In the genomic region with DNA sequence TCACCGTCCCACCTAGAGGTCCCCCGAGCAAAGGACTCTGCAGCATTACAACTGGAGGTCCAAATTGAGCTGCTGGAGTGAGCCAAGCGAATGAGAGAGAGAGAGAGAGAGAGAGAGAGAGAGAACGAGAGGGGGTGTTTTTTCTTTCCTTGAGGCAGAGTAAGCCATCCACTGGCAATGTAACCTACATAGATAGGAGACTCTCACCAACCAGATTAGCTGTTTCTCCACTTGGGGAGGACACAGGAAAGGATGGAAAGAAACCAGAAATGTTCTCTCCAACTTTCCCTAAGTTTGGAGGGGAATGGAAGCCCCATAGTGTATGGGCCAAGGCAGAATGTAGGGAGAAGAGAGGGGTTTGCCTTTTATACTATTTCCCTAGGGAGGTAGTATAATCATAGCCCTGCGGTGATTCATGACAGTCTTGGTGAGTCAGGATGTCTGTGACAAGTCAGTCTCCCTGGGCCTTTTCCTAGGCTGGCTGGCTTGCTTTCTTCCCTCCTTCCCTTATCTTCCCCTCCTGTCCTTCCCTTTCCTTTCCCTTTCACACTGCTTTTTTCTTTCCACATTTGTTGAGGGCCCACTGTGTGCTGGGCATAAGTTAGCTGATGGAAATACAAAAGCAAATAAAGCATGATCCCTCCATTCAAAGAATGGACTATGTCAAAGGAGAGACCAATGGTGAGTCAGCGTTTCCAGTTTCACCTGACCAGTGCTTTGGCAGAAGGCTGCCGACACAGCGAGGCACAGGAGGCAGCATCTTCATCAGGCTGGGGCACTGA, we compare ENCODE assay signal across 9 cellular contexts. TPM values are rescaled to one million over a fixed set of nuclear protein-coding genes. Genes with fewer than 3 reads are reported as not detected.
A peak's percentile ranks its signal among the peaks of the same experiment; 100 is the strongest.
DNase-seq lines count a peak whose midpoint lies in the region; ATAC-seq and TF ChIP-seq lines count a peak whose summit lies in the region.
"Had no signal": no experiment of that assay in that cellular context is flagged by ENCODE, and none has a peak within 500 bp of the region (broad histone marks: within the 10 kb centered on the region; RNA-seq: fewer than 3 reads in every experiment).

No MANE protein-coding gene starts in this region.

- peak overlapping the region in 3 of 5 donors; percentile 15 to 58 (median 58) for H3K27ac ChIP-seq in adrenal gland
- H3K27ac ChIP-seq in stomach, result no peak overlapping the region

- DNase-seq in ACHN (peak; percentile 80), HFF-Myc (ENCODE audit: extremely low read depth, low read depth) (peak; percentile 50), adrenal gland (peak in 6 of 7 donors; percentile 35 to 77 (median 58)), islet precursor cell (peak; percentile 77), sciatic nerve (ENCODE audit: low spot score) (no peak), DMS153 treated with DMSO at 0.1 percent for 48 hours (lab: John Stamatoyannopoulos, UW; ENCODE audit: unreplicated experiment) (no peak), stomach (no peak)
- no peak for DNase-seq in activated CD8-positive, alpha-beta memory T cell treated with anti-CD3 and anti-CD28 coated beads, Interleukin-2, amount 50 U/mL, for 48 hours
- DNase-seq: activated gamma-delta T cell had no signal

- H3K4me1 ChIP-seq in adrenal gland (replicated peaks in 1 of 2), result no peaks in the 10 kb centered on the region
- no peaks in the 10 kb centered on the region for H3K4me1 ChIP-seq in stomach

- TF ChIP-seq CTCF in HFF-Myc (IDR thresholded peaks at IDR 0.05; ENCODE audit: low read depth, low read length, missing control alignments), result no peak
- no peak for TF ChIP-seq CTCF in adrenal gland (IDR thresholded peaks at IDR 0.05)
- no peak for TF ChIP-seq CTCF in stomach (IDR thresholded peaks at IDR 0.05)

- ATAC-seq in sciatic nerve, result no peak

- no peaks in the 10 kb centered on the region for H3K36me3 ChIP-seq in adrenal gland (replicated peaks in 1 of 2)
- no peaks in the 10 kb centered on the region for H3K36me3 ChIP-seq in stomach

- TF ChIP-seq POLR2A in adrenal gland (IDR thresholded peaks at IDR 0.05), result no peak
- TF ChIP-seq POLR2A in stomach (IDR thresholded peaks at IDR 0.05), result no peak

- H3K4me3 ChIP-seq in HFF-Myc (replicated peaks; ENCODE audit: low read depth, low read length) (no peak overlapping the region), adrenal gland (no peak overlapping the region), stomach (no peak overlapping the region)

- H3K9me3 ChIP-seq in adrenal gland (replicated peaks in 1 of 3) (no peaks in the 10 kb centered on the region), stomach (no peaks in the 10 kb centered on the region)

- in situ Hi-C loops in ACHN (cut with HindIII; ENCODE audit: low pct_ligation_motif_present, low pct_unique_long_range_greater_than_20kb, low sequenced_read_pairs), result no loop called here

- TF ChIP-seq EP300 in stomach (IDR thresholded peaks at IDR 0.05), result no peak

- intact Hi-C loops in adrenal gland (cut with DNase I), result no loop called here
- intact Hi-C loops in sciatic nerve (cut with DNase I), result no loop called here
- intact Hi-C loops in stomach (cut with DNase I; ENCODE audit: low total_unique reads), result no loop called here

- 60 to 66% (median 62%) methylated on average over 8 of the region's 8 CpGs for WGBS in adrenal gland, 4 donors
- 73 to 81% (median 78%) methylated on average over 8 of the region's 8 CpGs for WGBS in stomach, 5 donors

- H3K27me3 ChIP-seq in adrenal gland (no peaks in the 10 kb centered on the region), stomach (no peaks in the 10 kb centered on the region)

RNA-seq across cellular contexts. Expression of a gene that starts 7.1 kb away (rescaled TPM):
- total RNA-seq in adrenal gland (under 1 TPM in 4 of 8 donors, not detected in 4; 0.14 to 0.71 (median 0.23) TPM), sciatic nerve (not detected), stomach (not detected)
- polyA plus RNA-seq in adrenal gland (under 1 TPM in 1 of 3 donors, not detected in 2; 0.03 TPM), stomach (not detected)

RNA-seq across cellular contexts. Expression of a gene that starts 26.6 kb away (rescaled TPM):
- total RNA-seq in adrenal gland (10 to 100 TPM; 35.1 to 63.2 (median 43.3) TPM), sciatic nerve (78.0 TPM), stomach (100 to 1,000 TPM in 2 of 5 donors, 10 to 100 TPM in 3; 11.7 to 170 (median 39.0) TPM)
- polyA plus RNA-seq in adrenal gland (10 to 100 TPM; 39.9 to 45.8 (median 42.3) TPM), stomach (10 to 100 TPM; 24.9 to 32.5 (median 29.0) TPM)

RNA-seq across cellular contexts. Expression of a gene that starts 27.7 kb away (rescaled TPM):
- total RNA-seq in adrenal gland, result 10 to 100 TPM; 11.3 to 33.2 (median 23.4) TPM
- 10 to 100 TPM; 34.3 to 63.2 (median 39.5) TPM for polyA plus RNA-seq in adrenal gland
- total RNA-seq in sciatic nerve, result 40.8 TPM
- 10 to 100 TPM; 26.3 to 82.3 (median 49.8) TPM for total RNA-seq in stomach
- polyA plus RNA-seq in stomach, result 10 to 100 TPM; 17.1 to 25.4 (median 24.1) TPM

RNA-seq across cellular contexts. Expression of a gene that starts 59.0 kb away (rescaled TPM):
- 1 to 10 TPM; 1.2 to 5.1 (median 3.2) TPM for total RNA-seq in adrenal gland
- 1 to 10 TPM; 3.1 to 4.9 (median 4.2) TPM for polyA plus RNA-seq in adrenal gland
- total RNA-seq in sciatic nerve, result 3.9 TPM
- 1 to 10 TPM in 3 of 5 donors, not detected in 2; 1.7 to 7.3 (median 2.2) TPM for total RNA-seq in stomach
- 1 to 10 TPM; 2.9 to 3.4 (median 3.1) TPM for polyA plus RNA-seq in stomach

Comparison
In these comparisons a context has a peak if more than half of its experiments do, and no peak if none do; other contexts are left out.
1. DNase-seq: peak in ACHN (single experiment), HFF-Myc (single experiment), adrenal gland (6 of 7) and islet precursor cell (single experiment); none in sciatic nerve (single experiment), DMS153 treated with DMSO at 0.1 percent for 48 hours (single experiment), activated CD8-positive, alpha-beta memory T cell treated with anti-CD3 and anti-CD28 coated beads, Interleukin-2, amount 50 U/mL, for 48 hours (single experiment) and stomach (single experiment).
2. H3K27ac ChIP-seq: peak in adrenal gland (3 of 5); none in stomach (0 of 5).